ENCODE assay signal across 1 cellular context in genomic region chr18:8898990-8899389, GRCh38.
TF ChIP-seq lines count a peak whose summit lies in the region.

No MANE protein-coding gene starts in this region.

TF ChIP-seq in GM23338, 12 proteins besides CTCF, POLR2A, EP300 and RAD21 (continued from another document):
- TF ChIP-seq ZNF462 (CRISPR knock-in tag; IDR thresholded peaks at IDR 0.05): no peak
- TF ChIP-seq CREB1 (CRISPR knock-in tag; IDR thresholded peaks at IDR 0.05; ENCODE audit: low read depth): no peak
- TF ChIP-seq ETS1 (IDR thresholded peaks at IDR 0.05): no peak
- TF ChIP-seq, protein P1, sequence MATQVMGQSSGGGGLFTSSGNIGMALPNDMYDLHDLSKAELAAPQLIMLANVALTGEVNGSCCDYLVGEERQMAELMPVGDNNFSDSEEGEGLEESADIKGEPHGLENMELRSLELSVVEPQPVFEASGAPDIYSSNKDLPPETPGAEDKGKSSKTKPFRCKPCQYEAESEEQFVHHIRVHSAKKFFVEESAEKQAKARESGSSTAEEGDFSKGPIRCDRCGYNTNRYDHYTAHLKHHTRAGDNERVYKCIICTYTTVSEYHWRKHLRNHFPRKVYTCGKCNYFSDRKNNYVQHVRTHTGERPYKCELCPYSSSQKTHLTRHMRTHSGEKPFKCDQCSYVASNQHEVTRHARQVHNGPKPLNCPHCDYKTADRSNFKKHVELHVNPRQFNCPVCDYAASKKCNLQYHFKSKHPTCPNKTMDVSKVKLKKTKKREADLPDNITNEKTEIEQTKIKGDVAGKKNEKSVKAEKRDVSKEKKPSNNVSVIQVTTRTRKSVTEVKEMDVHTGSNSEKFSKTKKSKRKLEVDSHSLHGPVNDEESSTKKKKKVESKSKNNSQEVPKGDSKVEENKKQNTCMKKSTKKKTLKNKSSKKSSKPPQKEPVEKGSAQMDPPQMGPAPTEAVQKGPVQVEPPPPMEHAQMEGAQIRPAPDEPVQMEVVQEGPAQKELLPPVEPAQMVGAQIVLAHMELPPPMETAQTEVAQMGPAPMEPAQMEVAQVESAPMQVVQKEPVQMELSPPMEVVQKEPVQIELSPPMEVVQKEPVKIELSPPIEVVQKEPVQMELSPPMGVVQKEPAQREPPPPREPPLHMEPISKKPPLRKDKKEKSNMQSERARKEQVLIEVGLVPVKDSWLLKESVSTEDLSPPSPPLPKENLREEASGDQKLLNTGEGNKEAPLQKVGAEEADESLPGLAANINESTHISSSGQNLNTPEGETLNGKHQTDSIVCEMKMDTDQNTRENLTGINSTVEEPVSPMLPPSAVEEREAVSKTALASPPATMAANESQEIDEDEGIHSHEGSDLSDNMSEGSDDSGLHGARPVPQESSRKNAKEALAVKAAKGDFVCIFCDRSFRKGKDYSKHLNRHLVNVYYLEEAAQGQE (IDR thresholded peaks at IDR 0.05; ENCODE audit: unreplicated experiment): no peak
